ENCODE assay signal across 8 cellular contexts in genomic region chr4:145216532-145216931, GRCh38. TPM values are rescaled to one million over a fixed set of nuclear protein-coding genes. Genes with fewer than 3 reads are reported as not detected.
DNase-seq lines count a peak whose midpoint lies in the region; ATAC-seq and TF ChIP-seq lines count a peak whose summit lies in the region.

No MANE protein-coding gene starts in this region.

- H3K36me3 ChIP-seq in H7 (replicated peaks; ENCODE audit: control insufficient read depth, insufficient read depth, low read length) (no peaks in the 10 kb centered on the region), ascending aorta (no peaks in the 10 kb centered on the region), left lung (no peaks in the 10 kb centered on the region)

- no peaks in the 10 kb centered on the region for H3K4me1 ChIP-seq in ascending aorta
- H3K4me1 ChIP-seq in left lung, result no peaks in the 10 kb centered on the region

- no peak overlapping the region for H3K4me3 Mint-ChIP-seq in mesothelial cell of epicardium

- no peaks in the 10 kb centered on the region for H3K4me1 Mint-ChIP-seq in mesothelial cell of epicardium

- H3K27me3 Mint-ChIP-seq in mesothelial cell of epicardium (ENCODE audit: low read depth), result no peaks in the 10 kb centered on the region

- ATAC-seq in left lung (peak; percentile 44), GM21528 (IDR thresholded peaks at IDR 0.05; ENCODE audit: low FRiP score, unreplicated experiment) (no peak), GM18520 (IDR thresholded peaks at IDR 0.05; ENCODE audit: unreplicated experiment) (no peak)

- no peak overlapping the region for H3K27ac Mint-ChIP-seq in mesothelial cell of epicardium

- intact Hi-C loops in ascending aorta (cut with DNase I), result loop anchor here (5.0 kb wide), 1 partner anchor 396 kb away; no protein-coding TSS in a partner anchor
- intact Hi-C loops in left lung (cut with DNase I), result loop anchor here in 1 of 2 donors (10.0 kb wide), 1 partner anchor 388 kb away; no protein-coding TSS in a partner anchor
- intact Hi-C loops in posterior cingulate gyrus (cut with DNase I), result no loop called here

- no peaks in the 10 kb centered on the region for H3K9me3 ChIP-seq in ascending aorta
- H3K9me3 ChIP-seq in left lung, result no peaks in the 10 kb centered on the region

- H3K27ac ChIP-seq in ascending aorta, result no peak overlapping the region
- H3K27ac ChIP-seq in left lung, result no peak overlapping the region

- no peaks in the 10 kb centered on the region for H3K27me3 ChIP-seq in H7 (ENCODE audit: control insufficient read depth, insufficient read depth, low read length)
- H3K27me3 ChIP-seq in ascending aorta, result no peaks in the 10 kb centered on the region
- H3K27me3 ChIP-seq in left lung, result no peaks in the 10 kb centered on the region

- H3K4me3 ChIP-seq in H7 (ENCODE audit: insufficient read depth, low read depth, low read length), result no peak overlapping the region
- no peak overlapping the region for H3K4me3 ChIP-seq in ascending aorta
- no peak overlapping the region for H3K4me3 ChIP-seq in left lung

- H3K36me3 Mint-ChIP-seq in mesothelial cell of epicardium, result no peaks in the 10 kb centered on the region

- peaks cover 17% of the 10 kb centered on the region for H3K9me3 Mint-ChIP-seq in mesothelial cell of epicardium

- peak in 2 of 3 experiments; percentile 27 to 44 for TF ChIP-seq CTCF in ascending aorta (IDR thresholded peaks at IDR 0.05)
- peak; percentile 6 to 26 for TF ChIP-seq CTCF in left lung (IDR thresholded peaks at IDR 0.05)
- TF ChIP-seq CTCF in mesothelial cell of epicardium (IDR thresholded peaks at IDR 0.05; ENCODE audit: unreplicated experiment), result no peak

- DNase-seq in COLO829 (ENCODE audit: low spot score) (peak; percentile 66), H7 (peak; percentile 20), ascending aorta (ENCODE audit: low spot score in 2 of 2) (no peak), left lung (no peak), posterior cingulate gyrus (no peak), mesothelial cell of epicardium (ENCODE audit: low spot score in 2 of 2, unreplicated experiment in 2 of 2) (no peak)

RNA-seq across cellular contexts. Expression of gene OTUD4, which starts 36.1 kb away (rescaled TPM):
- 16.4 and 23.6 TPM in 2 replicates for total RNA-seq in H7 (2014; rRNA removed; shearing (Covaris generic))
- total RNA-seq in ascending aorta (81.4 TPM), left lung (10 to 100 TPM; 33.9 to 42.7 TPM), mesothelial cell of epicardium (37.8 to 38.3 TPM (median 38.3 TPM) in 3 replicates)

Comparison
In these comparisons a context has a peak if more than half of its experiments do, and no peak if none do; other contexts are left out.
1. DNase-seq: peak in COLO829 (single experiment) and H7 (single experiment); none in ascending aorta (0 of 2), left lung (0 of 2), posterior cingulate gyrus (0 of 10) and mesothelial cell of epicardium (0 of 2).